ENCODE assay signal across 8 cellular contexts in genomic region chr1:86913896-86914634, GRCh38. TPM values are rescaled to one million over a fixed set of nuclear protein-coding genes. Genes with fewer than 3 reads are reported as not detected.
DNase-seq lines count a peak whose midpoint lies in the region; ATAC-seq and TF ChIP-seq lines count a peak whose summit lies in the region.

TSS of gene SELENOF (minus strand) at chr1:86914126. CDS start at chr1:86914111, 15 bp downstream.

- DNase-seq in NCI-H69 (lab: John Stamatoyannopoulos, UW), result peak; percentile 98
- DNase-seq in activated CD4-positive, alpha-beta T cell treated with anti-CD3 and anti-CD28 coated beads, Interleukin-2, amount 10 ng/mL, durations not matched to agents 7 days and 5 days, result peak; percentile 99
- DNase-seq in cortex of kidney (lab: John Stamatoyannopoulos, UW), result peak; percentile 50
- peak; percentile 99 to 100 for DNase-seq in left colon
- DNase-seq in stimulated activated CD4-positive, alpha-beta T cell treated with anti-CD3 and anti-CD28 coated beads, Interleukin-1b, Interleukin-23, amount 100 ng/mL, for 48 hours, result peak; percentile 98

- peaks cover 29% of the 10 kb centered on the region for H3K36me3 Mint-ChIP-seq in activated CD4-positive, alpha-beta T cell treated with anti-CD3 and anti-CD28 coated beads, Interleukin-2, amount 10 ng/mL, durations not matched to agents 7 days and 5 days (ENCODE audit: low read depth)

- peaks cover 42% of the 10 kb centered on the region for H3K4me1 Mint-ChIP-seq in activated CD4-positive, alpha-beta T cell treated with anti-CD3 and anti-CD28 coated beads, Interleukin-2, amount 10 ng/mL, durations not matched to agents 7 days and 5 days

- TF ChIP-seq CTCF in C4-2B (conservative IDR thresholded peaks at IDR 0.05), result no peak

- H3K27ac Mint-ChIP-seq in activated CD4-positive, alpha-beta T cell treated with anti-CD3 and anti-CD28 coated beads, Interleukin-2, amount 10 ng/mL, durations not matched to agents 7 days and 5 days, result no peak within 1 kb of the TSS

- no peaks in the 10 kb centered on the region for H3K27me3 Mint-ChIP-seq in activated CD4-positive, alpha-beta T cell treated with anti-CD3 and anti-CD28 coated beads, Interleukin-2, amount 10 ng/mL, durations not matched to agents 7 days and 5 days

- CTCF ChIA-PET in activated CD4-positive, alpha-beta T cell treated with anti-CD3 and anti-CD28 coated beads, Interleukin-2, amount 10 ng/mL, durations not matched to agents 7 days and 5 days (lab: Charles Lee), result interaction anchor here (0.6 to 2.6 kb wide), 5 partner anchors 11 to 210 kb away, joined by 3 to 14 read pairs (median 4); partner anchors contain the start of gene SH3GLB1

- H3K9me3 Mint-ChIP-seq in activated CD4-positive, alpha-beta T cell treated with anti-CD3 and anti-CD28 coated beads, Interleukin-2, amount 10 ng/mL, durations not matched to agents 7 days and 5 days, result no peaks in the 10 kb centered on the region

- intact Hi-C loops in left colon (cut with DNase I, micrococcal nuclease), result no loop called here

- POLR2A ChIA-PET in activated CD4-positive, alpha-beta T cell treated with anti-CD3 and anti-CD28 coated beads, Interleukin-2, amount 10 ng/mL, durations not matched to agents 7 days and 5 days (lab: Charles Lee), result interaction anchor here (1.0 kb wide), 1 partner anchor 210 kb away, joined by 4 read pairs; the partner anchor contains the start of gene SH3GLB1

- H3K4me3 Mint-ChIP-seq in activated CD4-positive, alpha-beta T cell treated with anti-CD3 and anti-CD28 coated beads, Interleukin-2, amount 10 ng/mL, durations not matched to agents 7 days and 5 days, result no peak within 1 kb of the TSS

- peak within 1 kb of the TSS; percentile 87 for H3K27ac ChIP-seq in C4-2B

- ATAC-seq in GM19372 (IDR thresholded peaks at IDR 0.05; ENCODE audit: low read depth, unreplicated experiment) (peak; percentile 80), HG03521 (IDR thresholded peaks at IDR 0.05; ENCODE audit: unreplicated experiment) (peak; percentile 83), left colon (peak; percentile 94)

RNA-seq across cellular contexts. Expression of gene SELENOF, which starts in this region (rescaled TPM):
- total RNA-seq in activated CD4-positive, alpha-beta T cell treated with anti-CD3 and anti-CD28 coated beads, Interleukin-2, amount 10 ng/mL, durations not matched to agents 7 days and 5 days, result 100 to 1,000 TPM; 175 to 200 TPM
- total RNA-seq in left colon, result 100 to 1,000 TPM; 186 to 204 TPM

Comparison
In these comparisons a context has a peak if more than half of its experiments do, and no peak if none do; other contexts are left out.
1. Peak in every context shown above with its lines: DNase-seq, ATAC-seq and H3K27ac ChIP-seq.